Comparison of ENCODE assay signal across 22 cellular contexts in genomic region chr10:118107040-118107439, GRCh38.
A peak's percentile ranks its signal among the peaks of the same experiment; 100 is the strongest.
DNase-seq lines count a peak whose midpoint lies in the region; TF ChIP-seq lines count a peak whose summit lies in the region.
"Had no signal": no experiment of that assay in that cellular context is flagged by ENCODE, and none has a peak within 500 bp of the region (broad histone marks: within the 10 kb centered on the region; RNA-seq: fewer than 3 reads in every experiment).

No MANE protein-coding gene starts in this region.

- peaks cover 11% of the 10 kb centered on the region for H3K4me1 ChIP-seq in mammary epithelial cell (ENCODE audit: insufficient read depth, low read length)
- H3K4me1 ChIP-seq in effector memory CD4-positive, alpha-beta T cell (ENCODE audit: control insufficient read depth, insufficient read depth, low read length, poor library complexity, severe bottlenecking): no peaks in the 10 kb centered on the region
- H3K4me1 ChIP-seq: A549, Caco-2, SJCRH30 had no signal

- in situ Hi-C loops in mammary epithelial cell (cut with MboI; ENCODE audit: low sequenced_read_pairs in 2 of 2): no loop called here

- H3K4me3 ChIP-seq in mammary epithelial cell (replicated peaks in 1 of 3; ENCODE audit: insufficient read depth in 1 of 3, low read depth in 2 of 3, low read length in 3 of 3) (no peak overlapping the region), coronary artery (no peak overlapping the region)
- H3K4me3 ChIP-seq in effector memory CD4-positive, alpha-beta T cell (ENCODE audit: insufficient read depth, low read depth, low read length, poor library complexity, severe bottlenecking): no peak overlapping the region
- H3K4me3 ChIP-seq: A549, GM23338, SJCRH30 had no signal

- H2AFZ ChIP-seq in mammary epithelial cell (ENCODE audit: low read depth, low read length): no peak overlapping the region
- H2AFZ ChIP-seq: GM23338 had no signal

- no peak overlapping the region for H3K9ac ChIP-seq in mammary epithelial cell (ENCODE audit: insufficient read depth, low read length)

- TF ChIP-seq CTCF in mammary epithelial cell (conservative IDR thresholded peaks at IDR 0.05 in 1 of 2, IDR thresholded peaks at IDR 0.05 in 1 of 2; ENCODE audit: extremely low read depth in 1 of 2, insufficient read depth in 1 of 2, low read depth in 1 of 2, low read length in 2 of 2) (no peak), coronary artery (IDR thresholded peaks at IDR 0.05) (no peak)

- no peaks in the 10 kb centered on the region for H4K20me1 ChIP-seq in mammary epithelial cell (ENCODE audit: insufficient read depth, low read length)

- H3K27me3 ChIP-seq in mammary epithelial cell (ENCODE audit: insufficient read depth, low read length): no peaks in the 10 kb centered on the region
- no peaks in the 10 kb centered on the region for H3K27me3 ChIP-seq in effector memory CD4-positive, alpha-beta T cell (replicated peaks; ENCODE audit: control insufficient read depth, insufficient read depth, low read length, poor library complexity, severe bottlenecking)
- H3K27me3 ChIP-seq: SJCRH30 had no signal

- no peak overlapping the region for H3K27ac ChIP-seq in mammary epithelial cell (ENCODE audit: insufficient read depth, low read depth, low read length)
- H3K27ac ChIP-seq in coronary artery: no peak overlapping the region
- H3K27ac ChIP-seq in effector memory CD4-positive, alpha-beta T cell (ENCODE audit: insufficient read depth, low read length, poor library complexity, severe bottlenecking): no peak overlapping the region
- H3K27ac ChIP-seq: A549, SJCRH30 had no signal

- dilution Hi-C loops in mammary epithelial cell (cut with HindIII; ENCODE audit: low sequenced_read_pairs): no loop called here

- BruUV-seq in mammary epithelial cell (replicated peaks; lab: Mats Ljungman, UMichigan): no TSS peak

- no peaks in the 10 kb centered on the region for H3K9me3 ChIP-seq in mammary epithelial cell (replicated peaks; ENCODE audit: insufficient read depth, low read length)
- no peaks in the 10 kb centered on the region for H3K9me3 ChIP-seq in effector memory CD4-positive, alpha-beta T cell (ENCODE audit: control insufficient read depth, low read length)
- H3K9me3 ChIP-seq: A549, Caco-2, SJCRH30 had no signal

- H3K79me2 ChIP-seq in mammary epithelial cell (ENCODE audit: insufficient read depth, low read length): no peaks in the 10 kb centered on the region

- no peaks in the 10 kb centered on the region for H3K36me3 ChIP-seq in mammary epithelial cell (ENCODE audit: insufficient read depth, low read length)
- no peaks in the 10 kb centered on the region for H3K36me3 ChIP-seq in effector memory CD4-positive, alpha-beta T cell (ENCODE audit: control insufficient read depth, insufficient read depth, low read length)
- H3K36me3 ChIP-seq: SJCRH30 had no signal

- WGBS in mammary epithelial cell (ENCODE audit: low coverage, missing lambda C conversion rate): 67% methylated on average over 1 of the region's 1 CpG

- intact Hi-C loops in mammary epithelial cell (cut with micrococcal nuclease): loop anchor here (5.0 kb wide), 1 partner anchor 245 kb away; no protein-coding TSS in a partner anchor

- CTCF ChIA-PET in mammary epithelial cell (lab: Charles Lee; ENCODE audit: low non-redundant PET): no interaction called here

- peak; percentile 15 for DNase-seq in Daoy (ENCODE audit: low read depth)
- DNase-seq in M059J (ENCODE audit: low read depth): peak; percentile 3
- peak; percentile 36 for DNase-seq in mammary epithelial cell
- peak; percentile 51 for DNase-seq in kidney tubule cell (ENCODE audit: low spot score)
- no peak for DNase-seq in HPDE6-E6E7 (ENCODE audit: extremely low spot score)
- no peak for DNase-seq in coronary artery (ENCODE audit: low spot score)
- no peak for DNase-seq in effector memory CD4-positive, alpha-beta T cell
- DNase-seq: C1 segment of cervical spinal cord; CD8-positive, alpha-beta T cell; GF-D8; H9; NCI-H1105 treated with DMSO at 0.1 percent for 48 hours; NCI-H146; NCI-H1930; NCI-H2107; NCI-H524 treated with DMSO at 0.1 percent for 48 hours; NCI-H774; NK-92 treated with Interleukin-12 subunit alpha and Interleukin-12 subunit beta, amount 100 ng/mL, for 24 hours had no signal

- H3K4me2 ChIP-seq in mammary epithelial cell (ENCODE audit: insufficient read depth, low read depth, low read length): no peak overlapping the region
- H3K4me2 ChIP-seq: A549, GM23338 had no signal

Comparison
In these comparisons a context has a peak if more than half of its experiments do, and no peak if none do; other contexts are left out.
1. DNase-seq: peak in Daoy (single experiment), M059J (single experiment), mammary epithelial cell (single experiment) and kidney tubule cell (single experiment); none in HPDE6-E6E7 (single experiment), coronary artery (single experiment) and effector memory CD4-positive, alpha-beta T cell (0 of 3).